Comparison of ENCODE assay signal across 8 cellular contexts in genomic region chr6:136582702-136583471, GRCh38. TPM values are rescaled to one million over a fixed set of nuclear protein-coding genes. Genes with fewer than 3 reads are reported as not detected.
DNase-seq lines count a peak whose midpoint lies in the region; ATAC-seq and TF ChIP-seq lines count a peak whose summit lies in the region.

No MANE protein-coding gene starts in this region.

- H3K4me3 Mint-ChIP-seq in activated naive CD4-positive, alpha-beta T cell treated with anti-CD3 and anti-CD28 coated beads for 36 hours, result no peak overlapping the region

- no peak overlapping the region for H3K27ac Mint-ChIP-seq in activated naive CD4-positive, alpha-beta T cell treated with anti-CD3 and anti-CD28 coated beads for 36 hours

- H3K4me1 Mint-ChIP-seq in activated naive CD4-positive, alpha-beta T cell treated with anti-CD3 and anti-CD28 coated beads for 36 hours (ENCODE audit: low read depth), result no peaks in the 10 kb centered on the region

- no peak overlapping the region for H3K4me3 ChIP-seq in fibroblast of pulmonary artery (replicated peaks; ENCODE audit: low read depth, low read length)
- H3K4me3 ChIP-seq in trophoblast cell (ENCODE audit: low read depth, low read length), result no peak overlapping the region

- H4K91ac ChIP-seq in trophoblast cell (ENCODE audit: low read depth, low read length), result no peak overlapping the region

- no peak overlapping the region for H3K9ac ChIP-seq in trophoblast cell (ENCODE audit: low read length)

- H3K9me3 ChIP-seq in trophoblast cell (ENCODE audit: insufficient read depth, low read depth, low read length), result no peaks in the 10 kb centered on the region

- H3K4me2 ChIP-seq in trophoblast cell (ENCODE audit: low read length), result no peak overlapping the region

- no peak overlapping the region for H3K14ac ChIP-seq in trophoblast cell (ENCODE audit: low read length)

- no peak overlapping the region for H2AFZ ChIP-seq in trophoblast cell (ENCODE audit: insufficient read depth, low read length, poor library complexity)

- peak; percentile 43 for TF ChIP-seq CTCF in AG09319 (IDR thresholded peaks at IDR 0.05; ENCODE audit: low read depth, low read length)
- peak; percentile 52 for TF ChIP-seq CTCF in fibroblast of pulmonary artery (IDR thresholded peaks at IDR 0.05; ENCODE audit: low read length, missing control alignments)

- H2BK12ac ChIP-seq in trophoblast cell (ENCODE audit: low read length), result no peak overlapping the region

- CTCF ChIA-PET in activated naive CD4-positive, alpha-beta T cell treated with anti-CD3 and anti-CD28 coated beads for 36 hours (lab: Charles Lee), result interaction anchor here (2.1 kb wide), 1 partner anchor 209 kb away, joined by 12 read pairs; the partner anchor contains the start of gene MAP3K5

- no peaks in the 10 kb centered on the region for H3K27me3 Mint-ChIP-seq in activated naive CD4-positive, alpha-beta T cell treated with anti-CD3 and anti-CD28 coated beads for 36 hours (ENCODE audit: low read depth)

- no peak overlapping the region for H3K23ac ChIP-seq in trophoblast cell (ENCODE audit: low read length)

- H3K79me1 ChIP-seq in trophoblast cell (ENCODE audit: low read length), result no peaks in the 10 kb centered on the region

- H3K36me3 Mint-ChIP-seq in activated naive CD4-positive, alpha-beta T cell treated with anti-CD3 and anti-CD28 coated beads for 36 hours (ENCODE audit: low read depth), result peaks cover 29% of the 10 kb centered on the region

- H3K79me2 ChIP-seq in trophoblast cell (ENCODE audit: control insufficient read depth, insufficient read depth, low read length, poor library complexity), result no peaks in the 10 kb centered on the region

- H3K18ac ChIP-seq in trophoblast cell (ENCODE audit: low read length), result no peak overlapping the region

- H3K4me1 ChIP-seq in trophoblast cell (ENCODE audit: control insufficient read depth in 1 of 2, insufficient read depth in 2 of 2, low read length in 2 of 2), result no peaks in the 10 kb centered on the region

- H4K12ac ChIP-seq in trophoblast cell (ENCODE audit: low read depth, low read length), result no peak overlapping the region

- intact Hi-C loops in activated naive CD4-positive, alpha-beta T cell treated with anti-CD3 and anti-CD28 coated beads for 36 hours (cut with micrococcal nuclease), result loop anchor here (1.0 to 2.0 kb wide), 3 partner anchors 61 to 344 kb away; no protein-coding TSS in a partner anchor

- no peak overlapping the region for H3K27ac ChIP-seq in trophoblast cell (ENCODE audit: low read depth, low read length)

- ATAC-seq in SK-N-SH treated with all-trans-retinoic acid at 6 μM for 48 hours, result peak; percentile 87
- no peak for ATAC-seq in GM21723 (IDR thresholded peaks at IDR 0.05; ENCODE audit: unreplicated experiment)

- no peak overlapping the region for H4K8ac ChIP-seq in trophoblast cell (ENCODE audit: low read depth, low read length)

- no peaks in the 10 kb centered on the region for H3K36me3 ChIP-seq in trophoblast cell (ENCODE audit: control insufficient read depth in 1 of 2, insufficient read depth in 2 of 2, low read length in 2 of 2)

- DNase-seq in AG09319 (ENCODE audit: extremely low read depth, low read depth) (peak; percentile 84), HCEC 1CT (peak; percentile 88), fibroblast of pulmonary artery (ENCODE audit: low read depth) (peak; percentile 95), trophoblast cell (peak; percentile 1 to 81), occipital lobe (lab: John Stamatoyannopoulos, UW) (no peak)
- DNase-seq in activated naive CD4-positive, alpha-beta T cell treated with anti-CD3 and anti-CD28 coated beads for 36 hours, result no peak

- H3K9me3 Mint-ChIP-seq in activated naive CD4-positive, alpha-beta T cell treated with anti-CD3 and anti-CD28 coated beads for 36 hours, result no peaks in the 10 kb centered on the region

- H2AK5ac ChIP-seq in trophoblast cell (ENCODE audit: low read length), result no peak overlapping the region

- WGBS in trophoblast cell (ENCODE audit: extremely low coverage, insufficient coverage, insufficient read length), result no CpG with 5 or more reads among the region's 3 CpGs

- no peak overlapping the region for H3K4ac ChIP-seq in trophoblast cell (ENCODE audit: low read depth, low read length)

- no peak overlapping the region for H2BK120ac ChIP-seq in trophoblast cell (ENCODE audit: insufficient read depth, low read length, poor library complexity)

- no peak overlapping the region for H2BK5ac ChIP-seq in trophoblast cell (ENCODE audit: low read depth, low read length, poor library complexity)

- no peaks in the 10 kb centered on the region for H3K27me3 ChIP-seq in trophoblast cell (ENCODE audit: insufficient read depth, low read length)

TF ChIP-seq in SK-N-SH treated with all-trans-retinoic acid at 6 μM for 48 hours, 23 proteins besides CTCF, POLR2A, EP300 and RAD21:
- TF ChIP-seq ESRRG (CRISPR knock-in tag; IDR thresholded peaks at IDR 0.05), result no peak
- no peak for TF ChIP-seq CSDC2 (CRISPR knock-in tag; IDR thresholded peaks at IDR 0.05)
- no peak for TF ChIP-seq ISL1 (CRISPR knock-in tag; IDR thresholded peaks at IDR 0.05)
- TF ChIP-seq CSRNP3 (CRISPR knock-in tag; IDR thresholded peaks at IDR 0.05), result no peak
- no peak for TF ChIP-seq SNAI2 (CRISPR knock-in tag; IDR thresholded peaks at IDR 0.05)
- no peak for TF ChIP-seq BACH2 (CRISPR knock-in tag; IDR thresholded peaks at IDR 0.05; ENCODE audit: borderline replicate concordance)
- no peak for TF ChIP-seq ZFP30 (CRISPR knock-in tag; IDR thresholded peaks at IDR 0.05)
TF ChIP-seq in SK-N-SH treated with all-trans-retinoic acid at 6 μM for 48 hours: peak in this region for 0.

RNA-seq across cellular contexts. Expression of gene MAP7, which starts 32.7 kb away (rescaled TPM):
- 58.6 and 61.6 TPM in 2 replicates for polyA plus RNA-seq in trophoblast cell (2013)
- total RNA-seq in occipital lobe, result 6.1 TPM
- 1 to 10 TPM; 1.1 to 1.3 TPM for total RNA-seq in activated naive CD4-positive, alpha-beta T cell treated with anti-CD3 and anti-CD28 coated beads for 36 hours

Comparison
In these comparisons a context has a peak if more than half of its experiments do, and no peak if none do; other contexts are left out.
1. DNase-seq: peak in AG09319 (single experiment), HCEC 1CT (single experiment), fibroblast of pulmonary artery (single experiment) and trophoblast cell (2 of 2); none in occipital lobe (single experiment) and activated naive CD4-positive, alpha-beta T cell treated with anti-CD3 and anti-CD28 coated beads for 36 hours (single experiment).